ENCODE assay signal across 9 cellular contexts in genomic region chr6:133817460-133818047, GRCh38.
DNase-seq lines count a peak whose midpoint lies in the region; ATAC-seq and TF ChIP-seq lines count a peak whose summit lies in the region.
"Had no signal": no experiment of that assay in that cellular context is flagged by ENCODE, and none has a peak within 500 bp of the region (broad histone marks: within the 10 kb centered on the region; RNA-seq: fewer than 3 reads in every experiment).

No MANE protein-coding gene starts in this region.

- H3K4me1 ChIP-seq in breast epithelium (no peaks in the 10 kb centered on the region), left lung (no peaks in the 10 kb centered on the region)

- no peaks in the 10 kb centered on the region for H3K9me3 ChIP-seq in breast epithelium
- H3K9me3 ChIP-seq in left lung = no peaks in the 10 kb centered on the region

- H3K36me3 ChIP-seq in breast epithelium (no peaks in the 10 kb centered on the region), left lung (no peaks in the 10 kb centered on the region)

- no TSS peak for BruUV-seq in MCF 10A (replicated peaks; lab: Mats Ljungman, UMichigan)

- DNase-seq in MCF 10A (ENCODE audit: unreplicated experiment) = no peak
- no peak for DNase-seq in breast epithelium (ENCODE audit: low spot score in 2 of 2)
- peak; percentile 12 for DNase-seq in HuH-7.5 (ENCODE audit: low spot score)
- peak; percentile 17 for DNase-seq in activated T-cell treated with anti-CD3 and anti-CD28 coated beads, Interleukin-2, amount 50 U/mL, for 4 hours
- DNase-seq in left lung = peak in 1 of 2 donors; percentile 48
- DNase-seq in superior temporal gyrus (ENCODE audit: extremely low spot score) = no peak
- no peak for DNase-seq in coronary artery (ENCODE audit: low spot score)

- H3K36me3 Mint-ChIP-seq in MCF 10A (ENCODE audit: insufficient read depth, unreplicated experiment) = no peaks in the 10 kb centered on the region
- H3K36me3 Mint-ChIP-seq in activated T-cell treated with anti-CD3 and anti-CD28 coated beads, Interleukin-2, amount 50 U/mL, for 4 hours (ENCODE audit: insufficient read depth) = no peaks in the 10 kb centered on the region
- H3K36me3 Mint-ChIP-seq: activated naive CD4-positive, alpha-beta T cell treated with anti-CD3 and anti-CD28 coated beads, Interleukin-2, amount 50 U/mL, for 72 hours had no signal

- H3K27me3 ChIP-seq in breast epithelium (no peaks in the 10 kb centered on the region), left lung (no peaks in the 10 kb centered on the region)

- no peak overlapping the region for H3K4me3 Mint-ChIP-seq in MCF 10A (ENCODE audit: unreplicated experiment)
- no peak overlapping the region for H3K4me3 Mint-ChIP-seq in activated T-cell treated with anti-CD3 and anti-CD28 coated beads, Interleukin-2, amount 50 U/mL, for 4 hours

- H3K9me3 Mint-ChIP-seq in MCF 10A (ENCODE audit: unreplicated experiment) = no peaks in the 10 kb centered on the region
- no peaks in the 10 kb centered on the region for H3K9me3 Mint-ChIP-seq in activated T-cell treated with anti-CD3 and anti-CD28 coated beads, Interleukin-2, amount 50 U/mL, for 4 hours

- ATAC-seq in activated T-cell treated with anti-CD3 and anti-CD28 coated beads, Interleukin-2, amount 50 U/mL, for 4 hours = peak in 1 of 2 donors; percentile 27
- ATAC-seq in left lung (no peak), GM18870 (IDR thresholded peaks at IDR 0.05; ENCODE audit: unreplicated experiment) (no peak)

- CTCF ChIA-PET in MCF 10A (lab: Yijun Ruan, JAX) = interaction anchor here (0.7 to 2.6 kb wide), 9 partner anchors 8 to 251 kb away, joined by 3 to 11 read pairs (median 4); no protein-coding TSS in a partner anchor

- intact Hi-C loops in MCF 10A (cut with micrococcal nuclease) = loop anchor here (10.0 kb wide), 1 partner anchor 73 kb away; no protein-coding TSS in a partner anchor
- intact Hi-C loops in breast epithelium (cut with DNase I; ENCODE audit: low total_unique reads) = no loop called here
- intact Hi-C loops in left lung (cut with DNase I) = no loop called here

- H3K4me3 ChIP-seq in breast epithelium (no peak overlapping the region), left lung (no peak overlapping the region), coronary artery (no peak overlapping the region)

- H3K27ac ChIP-seq in breast epithelium = no peak overlapping the region
- H3K27ac ChIP-seq in left lung = no peak overlapping the region
- no peak overlapping the region for H3K27ac ChIP-seq in coronary artery

- H3K27ac Mint-ChIP-seq in MCF 10A (ENCODE audit: low read depth, unreplicated experiment) = no peak overlapping the region
- H3K27ac Mint-ChIP-seq: activated naive CD4-positive, alpha-beta T cell treated with anti-CD3 and anti-CD28 coated beads, Interleukin-2, amount 50 U/mL, for 72 hours had no signal

- peaks cover 14% of the 10 kb centered on the region for H3K4me1 Mint-ChIP-seq in MCF 10A (ENCODE audit: insufficient read depth, unreplicated experiment)
- no peaks in the 10 kb centered on the region for H3K4me1 Mint-ChIP-seq in activated T-cell treated with anti-CD3 and anti-CD28 coated beads, Interleukin-2, amount 50 U/mL, for 4 hours (ENCODE audit: low read depth)

- POLR2A ChIA-PET in MCF 10A (lab: Yijun Ruan, JAX) = no interaction called here

- no peaks in the 10 kb centered on the region for H3K27me3 Mint-ChIP-seq in MCF 10A (ENCODE audit: insufficient read depth, unreplicated experiment)
- H3K27me3 Mint-ChIP-seq in activated T-cell treated with anti-CD3 and anti-CD28 coated beads, Interleukin-2, amount 50 U/mL, for 4 hours (ENCODE audit: low read depth) = peaks cover 7% of the 10 kb centered on the region

- no peak for TF ChIP-seq POLR2A in breast epithelium (IDR thresholded peaks at IDR 0.05)

- TF ChIP-seq CTCF in MCF 10A (IDR thresholded peaks at IDR 0.05; ENCODE audit: unreplicated experiment) (peak; percentile 31), breast epithelium (IDR thresholded peaks at IDR 0.05) (no peak), left lung (IDR thresholded peaks at IDR 0.05) (peak; percentile 27 to 55), coronary artery (IDR thresholded peaks at IDR 0.05) (no peak)

Comparison
In these comparisons a context has a peak if more than half of its experiments do, and no peak if none do; other contexts are left out.
1. CTCF ChIP-seq: peak in MCF 10A (single experiment) and left lung (2 of 2); none in breast epithelium (0 of 3) and coronary artery (single experiment).
2. DNase-seq: peak in HuH-7.5 (single experiment) and activated T-cell treated with anti-CD3 and anti-CD28 coated beads, Interleukin-2, amount 50 U/mL, for 4 hours (single experiment); none in MCF 10A (single experiment), breast epithelium (0 of 2), superior temporal gyrus (single experiment) and coronary artery (single experiment).